Comparison of ENCODE assay signal across 2 cellular contexts in the genomic region with DNA sequence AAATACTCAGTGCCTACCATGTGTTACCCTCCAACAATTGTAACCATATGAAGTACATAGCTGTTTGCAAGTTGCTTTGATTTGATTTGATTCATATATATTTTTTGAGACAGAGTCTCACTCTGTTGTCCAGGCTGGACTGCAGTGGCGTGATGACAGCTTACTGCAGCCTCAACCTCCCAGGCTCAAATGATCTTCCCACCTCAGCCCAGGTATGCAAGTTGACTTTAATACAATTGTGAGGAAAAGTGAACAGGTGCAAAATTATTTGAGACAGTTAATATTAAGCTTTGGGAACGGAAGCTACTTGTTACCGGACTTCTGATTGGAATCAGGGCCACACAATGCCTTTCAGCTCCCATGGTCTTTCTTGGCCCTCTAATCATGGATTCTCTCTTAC.
TF ChIP-seq lines count a peak whose summit lies in the region.

No MANE protein-coding gene starts in this region.

TF ChIP-seq in SK-N-SH, 30 proteins besides CTCF, POLR2A, EP300 and RAD21 (continued from another document):
- TF ChIP-seq PBX3 (IDR thresholded peaks at IDR 0.05) (no peak), GABPA (IDR thresholded peaks at IDR 0.05; ENCODE audit: low read depth) (no peak), EZH2phosphoT487 (IDR thresholded peaks at IDR 0.05; ENCODE audit: borderline replicate concordance, low read depth) (no peak), TCF12 (IDR thresholded peaks at IDR 0.05) (no peak), FOSL2 (IDR thresholded peaks at IDR 0.05; ENCODE audit: borderline replicate concordance, low read depth) (no peak), MXI1 (IDR thresholded peaks at IDR 0.05; ENCODE audit: low read depth, low read length) (no peak)
- TF ChIP-seq, protein P1, sequence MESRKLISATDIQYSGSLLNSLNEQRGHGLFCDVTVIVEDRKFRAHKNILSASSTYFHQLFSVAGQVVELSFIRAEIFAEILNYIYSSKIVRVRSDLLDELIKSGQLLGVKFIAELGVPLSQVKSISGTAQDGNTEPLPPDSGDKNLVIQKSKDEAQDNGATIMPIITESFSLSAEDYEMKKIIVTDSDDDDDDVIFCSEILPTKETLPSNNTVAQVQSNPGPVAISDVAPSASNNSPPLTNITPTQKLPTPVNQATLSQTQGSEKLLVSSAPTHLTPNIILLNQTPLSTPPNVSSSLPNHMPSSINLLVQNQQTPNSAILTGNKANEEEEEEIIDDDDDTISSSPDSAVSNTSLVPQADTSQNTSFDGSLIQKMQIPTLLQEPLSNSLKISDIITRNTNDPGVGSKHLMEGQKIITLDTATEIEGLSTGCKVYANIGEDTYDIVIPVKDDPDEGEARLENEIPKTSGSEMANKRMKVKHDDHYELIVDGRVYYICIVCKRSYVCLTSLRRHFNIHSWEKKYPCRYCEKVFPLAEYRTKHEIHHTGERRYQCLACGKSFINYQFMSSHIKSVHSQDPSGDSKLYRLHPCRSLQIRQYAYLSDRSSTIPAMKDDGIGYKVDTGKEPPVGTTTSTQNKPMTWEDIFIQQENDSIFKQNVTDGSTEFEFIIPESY (IDR thresholded peaks at IDR 0.05; ENCODE audit: borderline replicate concordance, low read depth) = no peak

TF ChIP-seq in SK-N-SH treated with all-trans-retinoic acid at 6 μM for 48 hours, 23 proteins besides CTCF, POLR2A, EP300 and RAD21 (continued from another document):
- no peak for TF ChIP-seq ZNF8 (CRISPR knock-in tag; IDR thresholded peaks at IDR 0.05)
- TF ChIP-seq ESRRG (CRISPR knock-in tag; IDR thresholded peaks at IDR 0.05) = no peak
- TF ChIP-seq, protein P2, sequence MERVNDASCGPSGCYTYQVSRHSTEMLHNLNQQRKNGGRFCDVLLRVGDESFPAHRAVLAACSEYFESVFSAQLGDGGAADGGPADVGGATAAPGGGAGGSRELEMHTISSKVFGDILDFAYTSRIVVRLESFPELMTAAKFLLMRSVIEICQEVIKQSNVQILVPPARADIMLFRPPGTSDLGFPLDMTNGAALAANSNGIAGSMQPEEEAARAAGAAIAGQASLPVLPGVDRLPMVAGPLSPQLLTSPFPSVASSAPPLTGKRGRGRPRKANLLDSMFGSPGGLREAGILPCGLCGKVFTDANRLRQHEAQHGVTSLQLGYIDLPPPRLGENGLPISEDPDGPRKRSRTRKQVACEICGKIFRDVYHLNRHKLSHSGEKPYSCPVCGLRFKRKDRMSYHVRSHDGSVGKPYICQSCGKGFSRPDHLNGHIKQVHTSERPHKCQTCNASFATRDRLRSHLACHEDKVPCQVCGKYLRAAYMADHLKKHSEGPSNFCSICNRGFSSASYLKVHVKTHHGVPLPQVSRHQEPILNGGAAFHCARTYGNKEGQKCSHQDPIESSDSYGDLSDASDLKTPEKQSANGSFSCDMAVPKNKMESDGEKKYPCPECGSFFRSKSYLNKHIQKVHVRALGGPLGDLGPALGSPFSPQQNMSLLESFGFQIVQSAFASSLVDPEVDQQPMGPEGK (CRISPR knock-in tag; IDR thresholded peaks at IDR 0.05; ENCODE audit: borderline replicate concordance) = no peak
- no peak for TF ChIP-seq ZC3H10 (CRISPR knock-in tag; IDR thresholded peaks at IDR 0.05)
- TF ChIP-seq RARB (CRISPR knock-in tag; IDR thresholded peaks at IDR 0.05) = no peak
- TF ChIP-seq PPARA (CRISPR knock-in tag; IDR thresholded peaks at IDR 0.05; ENCODE audit: borderline replicate concordance) = no peak
- TF ChIP-seq GLIS3 (CRISPR knock-in tag; IDR thresholded peaks at IDR 0.05) = no peak
- TF ChIP-seq TCF4 (CRISPR knock-in tag; IDR thresholded peaks at IDR 0.05; ENCODE audit: borderline replicate concordance) = no peak
- TF ChIP-seq ARNTL (CRISPR knock-in tag; IDR thresholded peaks at IDR 0.05; ENCODE audit: borderline replicate concordance, low read depth) = no peak
- no peak for TF ChIP-seq ZFP30 (CRISPR knock-in tag; IDR thresholded peaks at IDR 0.05)
- no peak for TF ChIP-seq CREB5 (CRISPR knock-in tag; IDR thresholded peaks at IDR 0.05; ENCODE audit: low read depth)
- TF ChIP-seq ZNF565 (CRISPR knock-in tag; conservative IDR thresholded peaks at IDR 0.05; ENCODE audit: low read depth) = no peak
- TF ChIP-seq, protein P3, sequence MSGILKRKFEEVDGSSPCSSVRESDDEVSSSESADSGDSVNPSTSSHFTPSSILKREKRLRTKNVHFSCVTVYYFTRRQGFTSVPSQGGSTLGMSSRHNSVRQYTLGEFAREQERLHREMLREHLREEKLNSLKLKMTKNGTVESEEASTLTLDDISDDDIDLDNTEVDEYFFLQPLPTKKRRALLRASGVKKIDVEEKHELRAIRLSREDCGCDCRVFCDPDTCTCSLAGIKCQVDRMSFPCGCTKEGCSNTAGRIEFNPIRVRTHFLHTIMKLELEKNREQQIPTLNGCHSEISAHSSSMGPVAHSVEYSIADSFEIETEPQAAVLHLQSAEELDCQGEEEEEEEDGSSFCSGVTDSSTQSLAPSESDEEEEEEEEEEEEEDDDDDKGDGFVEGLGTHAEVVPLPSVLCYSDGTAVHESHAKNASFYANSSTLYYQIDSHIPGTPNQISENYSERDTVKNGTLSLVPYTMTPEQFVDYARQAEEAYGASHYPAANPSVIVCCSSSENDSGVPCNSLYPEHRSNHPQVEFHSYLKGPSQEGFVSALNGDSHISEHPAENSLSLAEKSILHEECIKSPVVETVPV (CRISPR knock-in tag; IDR thresholded peaks at IDR 0.05) = no peak
- TF ChIP-seq CSDC2 (CRISPR knock-in tag; IDR thresholded peaks at IDR 0.05) = no peak
- no peak for TF ChIP-seq BACH2 (CRISPR knock-in tag; IDR thresholded peaks at IDR 0.05; ENCODE audit: borderline replicate concordance)
